7 cellular contexts compared by ENCODE assay signal in the genomic region with DNA sequence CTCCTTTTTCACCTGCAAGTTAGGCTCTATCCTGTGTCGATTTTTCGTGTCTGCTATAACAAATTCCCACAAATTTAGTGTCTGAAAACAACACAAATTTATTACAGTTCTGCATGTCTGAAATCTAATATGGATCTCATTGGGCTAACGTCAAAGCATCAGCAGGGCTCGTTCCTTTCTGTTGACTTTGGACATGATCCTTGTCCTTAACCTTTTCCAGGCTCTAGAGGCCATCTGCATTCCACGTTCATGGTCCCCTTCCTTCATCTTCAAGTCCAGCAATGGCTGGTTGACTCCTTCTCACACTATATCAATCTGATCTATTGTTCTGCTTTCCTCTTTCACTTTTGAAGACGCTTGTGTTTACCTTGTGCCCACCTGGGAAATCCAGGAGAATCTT.
"Had no signal": no experiment of that assay in that cellular context is flagged by ENCODE, and none has a peak within 500 bp of the region (broad histone marks: within the 10 kb centered on the region; RNA-seq: fewer than 3 reads in every experiment).

No MANE protein-coding gene starts in this region.

- DNase-seq: H9, HCEC 1CT, HFFc6, IMR-90, KG1 had no signal

- H3K4me3 ChIP-seq: GM23338, K562 had no signal
